11 cellular contexts compared by ENCODE assay signal in genomic region chr17:81922566-81923301, GRCh38. TPM values are rescaled to one million over a fixed set of nuclear protein-coding genes. Genes with fewer than 3 reads are reported as not detected.
A peak's percentile ranks its signal among the peaks of the same experiment; 100 is the strongest.
DNase-seq lines count a peak whose midpoint lies in the region; ATAC-seq and TF ChIP-seq lines count a peak whose summit lies in the region.
"Had no signal": no experiment of that assay in that cellular context is flagged by ENCODE, and none has a peak within 500 bp of the region (broad histone marks: within the 10 kb centered on the region; RNA-seq: fewer than 3 reads in every experiment).

No MANE protein-coding gene starts in this region.

- no peak overlapping the region for H2AFZ ChIP-seq in Karpas-422 (ENCODE audit: low read length)

- no peak for ATAC-seq in Right ventricle myocardium inferior

- 86% methylated on average over 58 of the region's 58 CpGs for WGBS in urinary bladder

- H3K79me2 ChIP-seq in Karpas-422 (ENCODE audit: low read length), result peaks cover 50% of the 10 kb centered on the region

- peaks cover 19% of the 10 kb centered on the region; the same call in 1 of the 2 replicates for H4K20me1 ChIP-seq in Karpas-422 (ENCODE audit: insufficient read depth, low read depth, low read length)

- no peak for DNase-seq in cardiac muscle cell (ENCODE audit: low read depth in 1 of 2, low spot score in 1 of 2)
- no peak for DNase-seq in Right ventricle myocardium inferior (ENCODE audit: missing footprints)
- DNase-seq in cardiac fibroblast (ENCODE audit: low read depth in 2 of 2), result no peak
- DNase-seq in Karpas-422, result no peak
- DNase-seq in HT-29 (ENCODE audit: low spot score), result no peak
- no peak for DNase-seq in DMS114 treated with DMSO at 0.1 percent for 48 hours (lab: John Stamatoyannopoulos, UW; ENCODE audit: unreplicated experiment)
- DNase-seq: activated CD4-positive, alpha-beta T cell treated with anti-CD3 and anti-CD28 coated beads, Interleukin-2, amount 50 U/mL, for 1 hour; kidney; stimulated activated CD4-positive, alpha-beta T cell treated with anti-CD3 and anti-CD28 coated beads, Interleukin-4, amount 100 ng/mL, for 24 hours had no signal

- H3K27me3 ChIP-seq in cardiac muscle cell (no peaks in the 10 kb centered on the region), muscle layer of colon (ENCODE audit: control insufficient read depth in 1 of 2, insufficient read depth in 2 of 2, low read length in 2 of 2) (no peaks in the 10 kb centered on the region), Karpas-422 (ENCODE audit: low read length) (no peaks in the 10 kb centered on the region)

- no peaks in the 10 kb centered on the region for H3K9me3 ChIP-seq in cardiac muscle cell (ENCODE audit: low read depth)
- H3K9me3 ChIP-seq in muscle layer of colon (ENCODE audit: low read length), result no peaks in the 10 kb centered on the region
- H3K9me3 ChIP-seq in Karpas-422 (ENCODE audit: low read length), result no peaks in the 10 kb centered on the region

- intact Hi-C loops in Right ventricle myocardium inferior (cut with DNase I), result no loop called here

- peak overlapping the region; percentile 87 for H3K27ac ChIP-seq in cardiac muscle cell
- H3K27ac ChIP-seq in muscle layer of colon (ENCODE audit: low read depth, low read length), result peak overlapping the region; percentile 24
- no peak overlapping the region for H3K27ac ChIP-seq in urinary bladder (ENCODE audit: low read depth)
- no peak overlapping the region for H3K27ac ChIP-seq in Karpas-422 (ENCODE audit: low read length)

- H3K9me2 ChIP-seq in Karpas-422 (replicated peaks; ENCODE audit: insufficient read depth, low read length), result no peaks in the 10 kb centered on the region

- no peak overlapping the region for H3K4me2 ChIP-seq in Karpas-422 (ENCODE audit: low read depth, low read length, poor library complexity, severe bottlenecking)

- H3K36me3 ChIP-seq in cardiac muscle cell (peaks cover 7% of the 10 kb centered on the region), muscle layer of colon (ENCODE audit: insufficient read depth, low read length) (peaks cover 32% of the 10 kb centered on the region), urinary bladder (ENCODE audit: insufficient read depth) (no peaks in the 10 kb centered on the region), Karpas-422 (ENCODE audit: insufficient read depth, low read length) (no peaks in the 10 kb centered on the region)

- H3K4me3 ChIP-seq in cardiac muscle cell, result no peak overlapping the region
- H3K4me3 ChIP-seq in cardiac fibroblast (replicated peaks in 1 of 2; ENCODE audit: low read depth in 2 of 2, low read length in 2 of 2), result peak overlapping the region; percentile 34 to 48
- H3K4me3 ChIP-seq in muscle layer of colon (ENCODE audit: low read depth in 1 of 2, low read length in 2 of 2), result peak overlapping the region in 1 of 2 donors; percentile 18
- H3K4me3 ChIP-seq in urinary bladder (ENCODE audit: low read depth, low read length), result peak overlapping the region; percentile 3
- no peak overlapping the region for H3K4me3 ChIP-seq in Karpas-422 (ENCODE audit: low read length)

- H3K9ac ChIP-seq in muscle layer of colon (ENCODE audit: low read length), result no peak overlapping the region
- no peak overlapping the region for H3K9ac ChIP-seq in Karpas-422 (ENCODE audit: low read length)

- TF ChIP-seq CTCF in cardiac muscle cell (IDR thresholded peaks at IDR 0.05; ENCODE audit: low read depth, low read length) (no peak), cardiac fibroblast (IDR thresholded peaks at IDR 0.05; ENCODE audit: low read depth, low read length) (no peak)

- peaks cover 28% of the 10 kb centered on the region for H3K4me1 ChIP-seq in cardiac muscle cell (ENCODE audit: low read depth)
- peaks cover 38% of the 10 kb centered on the region for H3K4me1 ChIP-seq in muscle layer of colon (ENCODE audit: insufficient read depth, low read length)
- H3K4me1 ChIP-seq in urinary bladder (ENCODE audit: insufficient read depth), result no peaks in the 10 kb centered on the region
- H3K4me1 ChIP-seq in Karpas-422 (ENCODE audit: low read length), result peaks cover 26% of the 10 kb centered on the region

RNA-seq across cellular contexts. Expression of gene SIRT7, which starts 4.8 kb away (rescaled TPM):
- total RNA-seq in cardiac muscle cell, result 10.4 and 26.7 TPM in 2 replicates
- 13.3 and 16.7 TPM in 2 replicates for polyA plus RNA-seq in cardiac muscle cell
- total RNA-seq in Right ventricle myocardium inferior, result 6.2 TPM
- 3.9 TPM for total RNA-seq in urinary bladder
- polyA plus RNA-seq in urinary bladder, result 22.7 TPM
- total RNA-seq in Karpas-422 (2014; rRNA removed; shearing (Covaris generic); ENCODE audit: low replicate concordance), result 19.6 and 33.7 TPM in 2 replicates
- total RNA-seq in HT-29 (2014; rRNA removed; shearing (Covaris generic)), result 101 and 121 TPM in 2 replicates

RNA-seq across cellular contexts. Expression of gene MAFG, which starts 4.8 kb away (rescaled TPM):
- total RNA-seq in cardiac muscle cell (14.8 and 16.1 TPM in 2 replicates), Right ventricle myocardium inferior (26.2 TPM), urinary bladder (7.6 TPM)
- polyA plus RNA-seq in cardiac muscle cell (23.9 and 27.0 TPM in 2 replicates), urinary bladder (31.3 TPM)
- total RNA-seq in Karpas-422 (2014; rRNA removed; shearing (Covaris generic); ENCODE audit: low replicate concordance), result 10.9 and 14.9 TPM in 2 replicates
- 42.8 and 45.5 TPM in 2 replicates for total RNA-seq in HT-29 (2014; rRNA removed; shearing (Covaris generic))

RNA-seq across cellular contexts. Expression of gene PCYT2, which starts 11.5 kb away (rescaled TPM):
- total RNA-seq in cardiac muscle cell (83.8 and 111 TPM in 2 replicates), Right ventricle myocardium inferior (31.0 TPM), urinary bladder (9.8 TPM)
- polyA plus RNA-seq in cardiac muscle cell (73.3 and 138 TPM in 2 replicates), urinary bladder (36.0 TPM)
- total RNA-seq in Karpas-422 (2014; rRNA removed; shearing (Covaris generic); ENCODE audit: low replicate concordance), result 20.9 and 72.3 TPM in 2 replicates
- total RNA-seq in HT-29 (2014; rRNA removed; shearing (Covaris generic)), result 163 and 167 TPM in 2 replicates

RNA-seq across cellular contexts. Expression of gene PYCR1, which starts 14.4 kb away (rescaled TPM):
- total RNA-seq in cardiac muscle cell, result 109 and 162 TPM in 2 replicates
- 147 and 153 TPM in 2 replicates for polyA plus RNA-seq in cardiac muscle cell
- total RNA-seq in Right ventricle myocardium inferior, result 6.2 TPM
- total RNA-seq in urinary bladder, result 57.2 TPM
- 8.1 TPM for polyA plus RNA-seq in urinary bladder
- total RNA-seq in Karpas-422 (2014; rRNA removed; shearing (Covaris generic); ENCODE audit: low replicate concordance), result not detected in 2 replicates
- 255 and 273 TPM in 2 replicates for total RNA-seq in HT-29 (2014; rRNA removed; shearing (Covaris generic))

RNA-seq across cellular contexts. Expression of gene NPB, which starts 20.7 kb away (rescaled TPM):
- total RNA-seq in cardiac muscle cell, result 2.3 and 9.1 TPM in 2 replicates
- 1.2 and 6.6 TPM in 2 replicates for polyA plus RNA-seq in cardiac muscle cell
- total RNA-seq in Right ventricle myocardium inferior, result 0.38 TPM
- 0.69 TPM for total RNA-seq in urinary bladder
- polyA plus RNA-seq in urinary bladder, result 0.85 TPM
- 0.07 TPM in 1 of 2 replicates, not detected in the other for total RNA-seq in Karpas-422 (2014; rRNA removed; shearing (Covaris generic); ENCODE audit: low replicate concordance)
- total RNA-seq in HT-29 (2014; rRNA removed; shearing (Covaris generic)), result 2.4 and 3.2 TPM in 2 replicates

Comparison
In these comparisons a context has a peak if more than half of its experiments do, and no peak if none do; other contexts are left out.
1. H3K27ac ChIP-seq: peak in cardiac muscle cell (single experiment) and muscle layer of colon (single experiment); none in urinary bladder (single experiment) and Karpas-422 (single experiment).
2. H3K4me3 ChIP-seq: peak in cardiac fibroblast (2 of 2) and urinary bladder (single experiment); none in cardiac muscle cell (single experiment) and Karpas-422 (single experiment).